17 cellular contexts compared by ENCODE assay signal in genomic region chr17:75548839-75549238, GRCh38. TPM values are rescaled to one million over a fixed set of nuclear protein-coding genes. Genes with fewer than 3 reads are reported as not detected.
DNase-seq lines count a peak whose midpoint lies in the region; ATAC-seq and TF ChIP-seq lines count a peak whose summit lies in the region.
"Had no signal": no experiment of that assay in that cellular context is flagged by ENCODE, and none has a peak within 500 bp of the region (broad histone marks: within the 10 kb centered on the region; RNA-seq: fewer than 3 reads in every experiment).

No MANE protein-coding gene starts in this region.

- no peak overlapping the region for H3K4me3 Mint-ChIP-seq in activated CD4-positive, alpha-beta T cell treated with anti-CD3 and anti-CD28 coated beads for 36 hours
- H3K4me3 Mint-ChIP-seq: activated naive CD4-positive, alpha-beta T cell treated with anti-CD3 and anti-CD28 coated beads for 36 hours had no signal

- no peaks in the 10 kb centered on the region; the same call in 1 of the 2 replicates for H3K36me3 ChIP-seq in HUES48 (ENCODE audit: control insufficient read depth, insufficient read depth, low read length)
- peaks cover 91% of the 10 kb centered on the region for H3K36me3 ChIP-seq in WERI-Rb-1
- no peaks in the 10 kb centered on the region for H3K36me3 ChIP-seq in lower lobe of right lung
- H3K36me3 ChIP-seq in suprapubic skin, result no peaks in the 10 kb centered on the region
- no peaks in the 10 kb centered on the region for H3K36me3 ChIP-seq in osteoblast (ENCODE audit: insufficient read depth, low read length)

- intact Hi-C loops in lower lobe of right lung (cut with DNase I), result no loop called here
- intact Hi-C loops in activated CD4-positive, alpha-beta T cell treated with anti-CD3 and anti-CD28 coated beads for 36 hours (cut with DNase I, micrococcal nuclease), result no loop called here

- no peak overlapping the region for H3K9ac ChIP-seq in HUES48 (ENCODE audit: low read depth, low read length)
- H3K9ac ChIP-seq: GM23248 had no signal

- H3K27me3 ChIP-seq in HUES48 (ENCODE audit: control insufficient read depth, insufficient read depth, low read length) (no peaks in the 10 kb centered on the region), WERI-Rb-1 (ENCODE audit: insufficient read depth, low read depth, severe bottlenecking) (no peaks in the 10 kb centered on the region), lower lobe of right lung (ENCODE audit: low read depth) (no peaks in the 10 kb centered on the region), suprapubic skin (no peaks in the 10 kb centered on the region), osteoblast (ENCODE audit: insufficient read depth, low read length) (peaks cover 7% of the 10 kb centered on the region)
- H3K27me3 ChIP-seq: testis had no signal

- no peaks in the 10 kb centered on the region for H4K20me1 ChIP-seq in osteoblast (ENCODE audit: insufficient read depth, low read length)

- POLR2A ChIA-PET in activated CD4-positive, alpha-beta T cell treated with anti-CD3 and anti-CD28 coated beads for 36 hours (lab: Charles Lee), result no interaction called here

- no peaks in the 10 kb centered on the region for H3K36me3 Mint-ChIP-seq in activated CD4-positive, alpha-beta T cell treated with anti-CD3 and anti-CD28 coated beads for 36 hours (ENCODE audit: low read depth)

- CTCF ChIA-PET in activated CD4-positive, alpha-beta T cell treated with anti-CD3 and anti-CD28 coated beads for 36 hours (lab: Charles Lee), result no interaction called here

- no peaks in the 10 kb centered on the region for H3K79me2 ChIP-seq in osteoblast (ENCODE audit: insufficient read depth, low read length)

- H3K27ac ChIP-seq in HUES48 (ENCODE audit: low read depth, low read length) (peak overlapping the region; percentile 29), WERI-Rb-1 (no peak overlapping the region), lower lobe of right lung (peak overlapping the region; percentile 91), suprapubic skin (peak overlapping the region; percentile 91), osteoblast (ENCODE audit: low read depth, low read length) (no peak overlapping the region)
- H3K27ac ChIP-seq: GM23248, testis had no signal

- H3K4me2 ChIP-seq in osteoblast (ENCODE audit: insufficient read depth, low read length), result no peak overlapping the region

- TF ChIP-seq POLR2A in suprapubic skin (IDR thresholded peaks at IDR 0.05), result no peak

- H3K9me3 Mint-ChIP-seq in activated CD4-positive, alpha-beta T cell treated with anti-CD3 and anti-CD28 coated beads for 36 hours (ENCODE audit: low read depth), result no peaks in the 10 kb centered on the region
- H3K9me3 Mint-ChIP-seq: activated naive CD4-positive, alpha-beta T cell treated with anti-CD3 and anti-CD28 coated beads for 36 hours had no signal

- no peak overlapping the region for H2AFZ ChIP-seq in osteoblast (ENCODE audit: low read length)
- H2AFZ ChIP-seq: GM23248 had no signal

- no peaks in the 10 kb centered on the region for H3K4me1 Mint-ChIP-seq in activated CD4-positive, alpha-beta T cell treated with anti-CD3 and anti-CD28 coated beads for 36 hours

- TF ChIP-seq EP300 in suprapubic skin (IDR thresholded peaks at IDR 0.05), result no peak

- no peak overlapping the region for H3K27ac Mint-ChIP-seq in activated CD4-positive, alpha-beta T cell treated with anti-CD3 and anti-CD28 coated beads for 36 hours
- H3K27ac Mint-ChIP-seq: activated naive CD4-positive, alpha-beta T cell treated with anti-CD3 and anti-CD28 coated beads for 36 hours had no signal

- TF ChIP-seq CTCF in WERI-Rb-1 (IDR thresholded peaks at IDR 0.05; ENCODE audit: low read depth, low read length) (no peak), lower lobe of right lung (IDR thresholded peaks at IDR 0.05) (no peak), suprapubic skin (IDR thresholded peaks at IDR 0.05) (no peak), osteoblast (IDR thresholded peaks at IDR 0.05; ENCODE audit: extremely low read depth, low read depth, low read length) (no peak)

- H3K27me3 Mint-ChIP-seq in activated CD4-positive, alpha-beta T cell treated with anti-CD3 and anti-CD28 coated beads for 36 hours, result no peaks in the 10 kb centered on the region

- H3K4me3 ChIP-seq in HUES48 (ENCODE audit: low read depth, low read length) (no peak overlapping the region), WERI-Rb-1 (ENCODE audit: low read depth, low read length) (no peak overlapping the region), lower lobe of right lung (no peak overlapping the region), suprapubic skin (no peak overlapping the region), osteoblast (ENCODE audit: insufficient read depth, low read length) (no peak overlapping the region)
- H3K4me3 ChIP-seq: GM23248, testis had no signal

- no peaks in the 10 kb centered on the region for H3K9me3 ChIP-seq in HUES48 (ENCODE audit: control insufficient read depth, insufficient read depth, low read length)
- H3K9me3 ChIP-seq in WERI-Rb-1 (ENCODE audit: severe bottlenecking), result no peaks in the 10 kb centered on the region
- no peaks in the 10 kb centered on the region for H3K9me3 ChIP-seq in lower lobe of right lung
- H3K9me3 ChIP-seq in suprapubic skin, result no peaks in the 10 kb centered on the region
- H3K9me3 ChIP-seq in osteoblast (ENCODE audit: low read depth, low read length), result no peaks in the 10 kb centered on the region
- H3K9me3 ChIP-seq: testis had no signal

- WGBS in suprapubic skin, result 40% methylated on average over 4 of the region's 5 CpGs

- DNase-seq in WERI-Rb-1 (peak; percentile 12), lower lobe of right lung (no peak), suprapubic skin (ENCODE audit: low spot score in 2 of 2) (peak in 1 of 2 donors; percentile 57), osteoblast (ENCODE audit: insufficient read length, low spot score, missing footprints) (no peak)
- DNase-seq in activated T-cell treated with anti-CD3 and anti-CD28 coated beads, Interleukin-2, amount 50 U/mL, for 48 hours, result no peak
- no peak for DNase-seq in activated CD4-positive, alpha-beta T cell treated with anti-CD3 and anti-CD28 coated beads for 36 hours
- DNase-seq: activated CD8-positive, alpha-beta memory T cell treated with anti-CD3 and anti-CD28 coated beads, Interleukin-2, amount 50 U/mL, for 48 hours; activated naive CD4-positive, alpha-beta T cell treated with anti-CD3 and anti-CD28 coated beads for 36 hours; C1 segment of cervical spinal cord; GM23248; hypothalamus; NCI-H2081 treated with DMSO at 0.1 percent for 48 hours; stimulated activated CD4-positive, alpha-beta T cell treated with anti-CD3 and anti-CD28 coated beads, Interleukin-1b, Interleukin-23, amount 100 ng/mL, for 48 hours; testis had no signal

- H3K4me1 ChIP-seq in HUES48 (ENCODE audit: control insufficient read depth, insufficient read depth, low read length), result peaks cover 23% of the 10 kb centered on the region; the same call in 1 of the 2 replicates
- H3K4me1 ChIP-seq in lower lobe of right lung, result peaks cover 11% of the 10 kb centered on the region
- peaks cover 35% of the 10 kb centered on the region for H3K4me1 ChIP-seq in suprapubic skin
- H3K4me1 ChIP-seq in osteoblast (ENCODE audit: insufficient read depth, low read length), result no peaks in the 10 kb centered on the region
- H3K4me1 ChIP-seq: testis had no signal

- ATAC-seq in lower lobe of right lung, result no peak
- no peak for ATAC-seq in GM18873 (IDR thresholded peaks at IDR 0.05; ENCODE audit: low FRiP score, unreplicated experiment)
- ATAC-seq in activated CD4-positive, alpha-beta T cell treated with anti-CD3 and anti-CD28 coated beads for 36 hours, result no peak
- ATAC-seq: activated CD4-positive, CD25-positive, alpha-beta regulatory T cell treated with anti-CD3 and anti-CD28 coated beads, Interleukin-2, amount 50 U/mL, for 24 hours had no signal

RNA-seq across cellular contexts. Expression of gene LLGL2, which starts 23.3 kb away (rescaled TPM):
- total RNA-seq in lower lobe of right lung (111 TPM), suprapubic skin (100 to 1,000 TPM in 1 of 4 donors, 10 to 100 TPM in 3; 75.3 to 114 (median 78.4) TPM), osteoblast (0.36 and 0.59 TPM in 2 replicates)
- 1 to 10 TPM; 7.1 to 9.6 TPM for total RNA-seq in activated CD4-positive, alpha-beta T cell treated with anti-CD3 and anti-CD28 coated beads for 36 hours
- total RNA-seq: GM23248 had no signal

RNA-seq across cellular contexts. Expression of gene TSEN54, which starts 32.5 kb away (rescaled TPM):
- total RNA-seq in lower lobe of right lung (20.4 TPM), suprapubic skin (10 to 100 TPM; 53.9 to 73.5 (median 62.9) TPM), osteoblast (9.7 and 10.9 TPM in 2 replicates)
- 10 to 100 TPM; 29.2 to 35.1 TPM for total RNA-seq in activated CD4-positive, alpha-beta T cell treated with anti-CD3 and anti-CD28 coated beads for 36 hours

RNA-seq across cellular contexts. Expression of gene CASKIN2, which starts 33.5 kb away (rescaled TPM):
- total RNA-seq in lower lobe of right lung, result 68.8 TPM
- total RNA-seq in suprapubic skin, result 10 to 100 TPM; 18.7 to 25.1 (median 22.1) TPM
- 1 to 10 TPM; 2.9 to 3.0 TPM for total RNA-seq in activated CD4-positive, alpha-beta T cell treated with anti-CD3 and anti-CD28 coated beads for 36 hours
- 8.7 and 10.3 TPM in 2 replicates for total RNA-seq in osteoblast

RNA-seq across cellular contexts. Expression of gene MYO15B, which starts 38.8 kb away (rescaled TPM):
- 181 TPM for total RNA-seq in lower lobe of right lung
- total RNA-seq in suprapubic skin, result 100 to 1,000 TPM in 1 of 4 donors, 10 to 100 TPM in 3; 28.4 to 126 (median 76.1) TPM
- 10 to 100 TPM; 20.8 to 22.4 TPM for total RNA-seq in activated CD4-positive, alpha-beta T cell treated with anti-CD3 and anti-CD28 coated beads for 36 hours
- 0.88 and 1.4 TPM in 2 replicates for total RNA-seq in osteoblast

Comparison
In these comparisons a context has a peak if more than half of its experiments do, and no peak if none do; other contexts are left out.
1. H3K27ac ChIP-seq: peak in HUES48 (single experiment), lower lobe of right lung (single experiment) and suprapubic skin (single experiment); none in WERI-Rb-1 (single experiment) and osteoblast (single experiment).
2. RNA of gene LLGL2, which starts 23.3 kb away (total RNA-seq): 111 TPM in lower lobe of right lung (single experiment) and 75.3 to 114 TPM in suprapubic skin; 7.1 to 9.6 TPM in activated CD4-positive, alpha-beta T cell treated with anti-CD3 and anti-CD28 coated beads for 36 hours and 0.36 to 0.59 TPM in osteoblast; every median in the first group is over 4 times any median in the second.